ENCODE assay signal across 1 cellular context in genomic region chr6:133896344-133896721, GRCh38.
TF ChIP-seq lines count a peak whose summit lies in the region.

No MANE protein-coding gene starts in this region.

TF ChIP-seq in A549, 52 proteins besides CTCF, POLR2A, EP300 and RAD21 (continued from another document):
- TF ChIP-seq EHMT2 (IDR thresholded peaks at IDR 0.05; ENCODE audit: low read depth): no peak
- TF ChIP-seq HOXB5 (CRISPR knock-in tag; IDR thresholded peaks at IDR 0.05): no peak
- TF ChIP-seq CBX8 (IDR thresholded peaks at IDR 0.05): no peak
- no peak for TF ChIP-seq MAFK (IDR thresholded peaks at IDR 0.05; ENCODE audit: partially characterized antibody)
- no peak for TF ChIP-seq RCOR1 (IDR thresholded peaks at IDR 0.05; ENCODE audit: low read depth, low read length)
- TF ChIP-seq CBX2 (IDR thresholded peaks at IDR 0.05; ENCODE audit: borderline replicate concordance, low read depth): no peak
- TF ChIP-seq RNF2 (IDR thresholded peaks at IDR 0.05; ENCODE audit: borderline replicate concordance, low read depth): no peak
- TF ChIP-seq, protein P1, sequence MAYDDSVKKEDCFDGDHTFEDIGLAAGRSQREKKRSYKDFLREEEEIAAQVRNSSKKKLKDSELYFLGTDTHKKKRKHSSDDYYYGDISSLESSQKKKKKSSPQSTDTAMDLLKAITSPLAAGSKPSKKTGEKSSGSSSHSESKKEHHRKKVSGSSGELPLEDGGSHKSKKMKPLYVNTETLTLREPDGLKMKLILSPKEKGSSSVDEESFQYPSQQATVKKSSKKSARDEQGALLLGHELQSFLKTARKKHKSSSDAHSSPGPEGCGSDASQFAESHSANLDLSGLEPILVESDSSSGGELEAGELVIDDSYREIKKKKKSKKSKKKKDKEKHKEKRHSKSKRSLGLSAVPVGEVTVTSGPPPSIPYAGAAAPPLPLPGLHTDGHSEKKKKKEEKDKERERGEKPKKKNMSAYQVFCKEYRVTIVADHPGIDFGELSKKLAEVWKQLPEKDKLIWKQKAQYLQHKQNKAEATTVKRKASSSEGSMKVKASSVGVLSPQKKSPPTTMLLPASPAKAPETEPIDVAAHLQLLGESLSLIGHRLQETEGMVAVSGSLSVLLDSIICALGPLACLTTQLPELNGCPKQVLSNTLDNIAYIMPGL (CRISPR knock-in tag; IDR thresholded peaks at IDR 0.05; ENCODE audit: borderline replicate concordance): no peak
- TF ChIP-seq RFX5 (IDR thresholded peaks at IDR 0.05): no peak
- TF ChIP-seq KDM5A (IDR thresholded peaks at IDR 0.05): no peak
- TF ChIP-seq FOXS1 (CRISPR knock-in tag; IDR thresholded peaks at IDR 0.05): no peak
- TF ChIP-seq JUNB (IDR thresholded peaks at IDR 0.05): no peak
- no peak for TF ChIP-seq ZNF302 (CRISPR knock-in tag; IDR thresholded peaks at IDR 0.05)
